8 cellular contexts compared by ENCODE assay signal in genomic region chr9:36328798-36329411, GRCh38.
DNase-seq lines count a peak whose midpoint lies in the region; ATAC-seq, FAIRE-seq and TF ChIP-seq lines count a peak whose summit lies in the region.

No MANE protein-coding gene starts in this region.

- no peaks in the 10 kb centered on the region for H3K36me3 Mint-ChIP-seq in activated naive CD4-positive, alpha-beta T cell treated with anti-CD3 and anti-CD28 coated beads for 36 hours (ENCODE audit: low read depth)
- H3K36me3 Mint-ChIP-seq in stimulated activated effector memory CD8-positive, alpha-beta T cell treated with anti-CD3 and anti-CD28 coated beads, Interleukin-12 subunit alpha, Interleukin-12 subunit beta, amount 100 ng/mL, for 72 hours = peaks cover 6% of the 10 kb centered on the region

- peak; percentile 70 for DNase-seq in activated naive CD4-positive, alpha-beta T cell treated with anti-CD3 and anti-CD28 coated beads for 36 hours
- DNase-seq in activated naive CD4-positive, alpha-beta T cell treated with Interleukin-2 at 50 U/mL for 16 hours = no peak
- DNase-seq in LoVo (ENCODE audit: low spot score) (peak; percentile 80), SIG-M5 treated with dmso at 0.1 percent for 504 hours (lab: John Stamatoyannopoulos, UW; ENCODE audit: unreplicated experiment) (peak; percentile 70), bronchial epithelial cell (ENCODE audit: low read depth) (peak; percentile 72), kidney tubule cell (ENCODE audit: low spot score) (peak; percentile 80)
- DNase-seq in stimulated activated effector memory CD8-positive, alpha-beta T cell treated with anti-CD3 and anti-CD28 coated beads, Interleukin-12 subunit alpha, Interleukin-12 subunit beta, amount 100 ng/mL, for 72 hours (ENCODE audit: low spot score in 2 of 2) = peak in 1 of 2 donors; percentile 27

- H3K9me3 Mint-ChIP-seq in activated naive CD4-positive, alpha-beta T cell treated with anti-CD3 and anti-CD28 coated beads for 36 hours = no peaks in the 10 kb centered on the region
- H3K9me3 Mint-ChIP-seq in stimulated activated effector memory CD8-positive, alpha-beta T cell treated with anti-CD3 and anti-CD28 coated beads, Interleukin-12 subunit alpha, Interleukin-12 subunit beta, amount 100 ng/mL, for 72 hours = no peaks in the 10 kb centered on the region

- no peaks in the 10 kb centered on the region for H3K27me3 ChIP-seq in bronchial epithelial cell (ENCODE audit: control insufficient read depth, insufficient read depth, low read length)

- H3K27ac Mint-ChIP-seq in activated naive CD4-positive, alpha-beta T cell treated with anti-CD3 and anti-CD28 coated beads for 36 hours = no peak overlapping the region
- H3K27ac Mint-ChIP-seq in stimulated activated effector memory CD8-positive, alpha-beta T cell treated with anti-CD3 and anti-CD28 coated beads, Interleukin-12 subunit alpha, Interleukin-12 subunit beta, amount 100 ng/mL, for 72 hours = no peak overlapping the region

- CTCF ChIA-PET in activated naive CD4-positive, alpha-beta T cell treated with anti-CD3 and anti-CD28 coated beads for 36 hours (lab: Charles Lee) = interaction anchor here (0.6 to 3.7 kb wide), 30 partner anchors 8 to 400 kb away, joined by 3 to 34 read pairs (median 5); partner anchors contain the start of gene CLTA

- intact Hi-C loops in activated naive CD4-positive, alpha-beta T cell treated with anti-CD3 and anti-CD28 coated beads for 36 hours (cut with micrococcal nuclease) = loop anchor here (1.0 to 10.0 kb wide), 6 partner anchors 81 to 374 kb away; partner anchors contain the start of gene CLTA

- FAIRE-seq in bronchial epithelial cell (lab: Jason Lieb, UNC) = no peak

- no peaks in the 10 kb centered on the region for H3K27me3 Mint-ChIP-seq in activated naive CD4-positive, alpha-beta T cell treated with anti-CD3 and anti-CD28 coated beads for 36 hours (ENCODE audit: low read depth)

- no peak overlapping the region for H3K4me3 Mint-ChIP-seq in activated naive CD4-positive, alpha-beta T cell treated with anti-CD3 and anti-CD28 coated beads for 36 hours
- no peak overlapping the region for H3K4me3 Mint-ChIP-seq in stimulated activated effector memory CD8-positive, alpha-beta T cell treated with anti-CD3 and anti-CD28 coated beads, Interleukin-12 subunit alpha, Interleukin-12 subunit beta, amount 100 ng/mL, for 72 hours

- H3K36me3 ChIP-seq in bronchial epithelial cell (ENCODE audit: control insufficient read depth, insufficient read depth, low read length) = no peaks in the 10 kb centered on the region

- H3K4me1 Mint-ChIP-seq in activated naive CD4-positive, alpha-beta T cell treated with anti-CD3 and anti-CD28 coated beads for 36 hours (ENCODE audit: low read depth) = peaks cover 2% of the 10 kb centered on the region
- H3K4me1 Mint-ChIP-seq in stimulated activated effector memory CD8-positive, alpha-beta T cell treated with anti-CD3 and anti-CD28 coated beads, Interleukin-12 subunit alpha, Interleukin-12 subunit beta, amount 100 ng/mL, for 72 hours = no peaks in the 10 kb centered on the region

- ATAC-seq in stimulated activated effector memory CD8-positive, alpha-beta T cell treated with anti-CD3 and anti-CD28 coated beads, Interleukin-12 subunit alpha, Interleukin-12 subunit beta, amount 100 ng/mL, for 72 hours = peak; percentile 68
- ATAC-seq in HG03432 (IDR thresholded peaks at IDR 0.05; ENCODE audit: unreplicated experiment) = no peak

- H3K4me3 ChIP-seq in bronchial epithelial cell (ENCODE audit: low read depth, low read length) = no peak overlapping the region

- peak; percentile 53 for TF ChIP-seq CTCF in bronchial epithelial cell (IDR thresholded peaks at IDR 0.05; ENCODE audit: insufficient read depth, low read length, severe bottlenecking)
